In genomic region chr5:65161655-65162054, GRCh38 we compare ENCODE assay signal across 18 cellular contexts.
"Had no signal": no experiment of that assay in that cellular context is flagged by ENCODE, and none has a peak within 500 bp of the region (broad histone marks: within the 10 kb centered on the region; RNA-seq: fewer than 3 reads in every experiment).

No MANE protein-coding gene starts in this region.

- H3K4me1 Mint-ChIP-seq: activated B cell treated with CpG ODN at 0.5 μM for 24 hours; naive thymus-derived CD8-positive, alpha-beta T cell; stimulated activated naive B cell treated with anti-CD40 and anti-IgM and Interleukin-4, amounts not matched to agents 10 μg/mL and 1 μg/mL and 100 μg/mL, for 72 hours had no signal

- H3K9me3 Mint-ChIP-seq: activated B cell treated with CpG ODN at 0.5 μM for 24 hours; activated naive CD4-positive, alpha-beta T cell treated with anti-CD3 and anti-CD28 coated beads, Interleukin-2, amount 50 U/mL, for 72 hours; effector memory CD8-positive, alpha-beta T cell; stimulated activated naive B cell treated with anti-CD40 and anti-IgM and Interleukin-4, amounts not matched to agents 10 μg/mL and 1 μg/mL and 100 μg/mL, for 72 hours had no signal

- DNase-seq: activated B cell treated with CpG ODN at 0.5 μM for 24 hours; activated CD4-positive, alpha-beta T cell treated with anti-CD3 and anti-CD28 coated beads for 4 hours; activated CD8-positive, alpha-beta memory T cell treated with anti-CD3 and anti-CD28 coated beads, Interleukin-2, amount 50 U/mL, for 4 hours; activated effector memory CD4-positive, alpha-beta T cell treated with anti-CD3 and anti-CD28 coated beads, Interleukin-2, amount 50 U/mL, for 16 hours; activated T-cell treated with anti-CD3 and anti-CD28 coated beads, Interleukin-2, amount 50 U/mL, for 48 hours; adrenal gland; effector memory CD8-positive, alpha-beta T cell; gastrocnemius medialis; head of caudate nucleus; naive thymus-derived CD8-positive, alpha-beta T cell; ovary; psoas muscle; right lobe of liver; stimulated activated naive B cell treated with anti-CD40 and anti-IgM and Interleukin-4, amounts not matched to agents 10 μg/mL and 1 μg/mL and 100 μg/mL, for 72 hours; T-helper 1 cell; T-helper 9 cell; upper lobe of left lung had no signal

- H3K27me3 Mint-ChIP-seq: activated B cell treated with CpG ODN at 0.5 μM for 24 hours had no signal

- H3K36me3 Mint-ChIP-seq: activated naive CD4-positive, alpha-beta T cell treated with anti-CD3 and anti-CD28 coated beads, Interleukin-2, amount 50 U/mL, for 72 hours; stimulated activated naive B cell treated with anti-CD40 and anti-IgM and Interleukin-4, amounts not matched to agents 10 μg/mL and 1 μg/mL and 100 μg/mL, for 72 hours had no signal

- H3K27ac Mint-ChIP-seq: activated B cell treated with CpG ODN at 0.5 μM for 24 hours; activated naive CD4-positive, alpha-beta T cell treated with anti-CD3 and anti-CD28 coated beads, Interleukin-2, amount 50 U/mL, for 72 hours; effector memory CD8-positive, alpha-beta T cell; stimulated activated naive B cell treated with anti-CD40 and anti-IgM and Interleukin-4, amounts not matched to agents 10 μg/mL and 1 μg/mL and 100 μg/mL, for 72 hours had no signal

- H3K4me3 Mint-ChIP-seq: activated B cell treated with CpG ODN at 0.5 μM for 24 hours; effector memory CD8-positive, alpha-beta T cell; naive thymus-derived CD8-positive, alpha-beta T cell; stimulated activated naive B cell treated with anti-CD40 and anti-IgM and Interleukin-4, amounts not matched to agents 10 μg/mL and 1 μg/mL and 100 μg/mL, for 72 hours had no signal
